Comparison of ENCODE assay signal across 18 cellular contexts in genomic region chr5:172746725-172747124, GRCh38. TPM values are rescaled to one million over a fixed set of nuclear protein-coding genes. Genes with fewer than 3 reads are reported as not detected.
DNase-seq lines count a peak whose midpoint lies in the region; ATAC-seq and TF ChIP-seq lines count a peak whose summit lies in the region.
"Had no signal": no experiment of that assay in that cellular context is flagged by ENCODE, and none has a peak within 500 bp of the region (broad histone marks: within the 10 kb centered on the region; RNA-seq: fewer than 3 reads in every experiment).

No MANE protein-coding gene starts in this region.

- ATAC-seq in left ventricle myocardium superior (peak; percentile 10), thoracic aorta (ENCODE audit: insufficient number of reproducible peaks, low FRiP score, low read depth) (no peak)
- ATAC-seq: CD8-positive, alpha-beta T cell; PC-3 had no signal

- H3K4me1 ChIP-seq in esophagus squamous epithelium (peaks cover 21 to 71% (median 28%) of the 10 kb centered on the region in 3 donors), muscle layer of duodenum (ENCODE audit: control insufficient read depth in 1 of 2, insufficient read depth in 2 of 2, low read length in 2 of 2) (peaks cover 0 to 20% of the 10 kb centered on the region in 2 donors), thoracic aorta (ENCODE audit: control insufficient read depth in 1 of 2, low read depth in 2 of 2) (peaks cover 23 to 71% of the 10 kb centered on the region in 2 donors)

- TF ChIP-seq CTCF in esophagus squamous epithelium (IDR thresholded peaks at IDR 0.05), result no peak
- TF ChIP-seq CTCF in thoracic aorta (IDR thresholded peaks at IDR 0.05), result no peak

- H3K27ac ChIP-seq in esophagus squamous epithelium, result peak overlapping the region in 3 of 4 donors; percentile 61 to 83 (median 79)
- H3K27ac ChIP-seq in muscle layer of duodenum (ENCODE audit: low read length), result peak overlapping the region; percentile 75
- peak overlapping the region; percentile 98 to 99 for H3K27ac ChIP-seq in thoracic aorta
- H3K27ac ChIP-seq: BLaER1 treated with 17β-estradiol and CSF1 and Interleukin-3, amounts not matched to agents 10 nM and 100 nM had no signal

- no peaks in the 10 kb centered on the region for H3K36me3 ChIP-seq in esophagus squamous epithelium
- H3K36me3 ChIP-seq in muscle layer of duodenum (ENCODE audit: control insufficient read depth in 1 of 2, insufficient read depth in 2 of 2, low read length in 2 of 2), result no peaks in the 10 kb centered on the region
- no peaks in the 10 kb centered on the region for H3K36me3 ChIP-seq in thoracic aorta
- H3K36me3 ChIP-seq: BLaER1 treated with 17β-estradiol and CSF1 and Interleukin-3, amounts not matched to agents 10 nM and 100 nM had no signal

- H3K4me3 ChIP-seq in esophagus squamous epithelium (no peak overlapping the region), muscle layer of duodenum (ENCODE audit: low read depth in 1 of 2, low read length in 2 of 2) (no peak overlapping the region), thoracic aorta (no peak overlapping the region)
- H3K4me3 ChIP-seq: BLaER1 treated with 17β-estradiol and CSF1 and Interleukin-3, amounts not matched to agents 10 nM and 100 nM had no signal

- no peaks in the 10 kb centered on the region for H3K9me3 ChIP-seq in esophagus squamous epithelium
- H3K9me3 ChIP-seq in muscle layer of duodenum (ENCODE audit: control insufficient read depth in 1 of 2, low read length in 2 of 2), result peaks cover 0 to 4% of the 10 kb centered on the region in 2 donors
- H3K9me3 ChIP-seq in thoracic aorta, result no peaks in the 10 kb centered on the region

- TF ChIP-seq POLR2A in esophagus squamous epithelium (IDR thresholded peaks at IDR 0.05), result no peak

- DNase-seq in esophagus squamous epithelium (lab: John Stamatoyannopoulos, UW) (no peak), left ventricle myocardium superior (no peak), thoracic aorta (ENCODE audit: low spot score) (no peak), DMS114 treated with DMSO at 0.1 percent for 48 hours (lab: John Stamatoyannopoulos, UW; ENCODE audit: unreplicated experiment) (no peak), G401 (ENCODE audit: low spot score) (no peak), NCI-H2081 (lab: John Stamatoyannopoulos, UW) (no peak)
- DNase-seq: Calu3; CD8-positive, alpha-beta T cell; DMS79 treated with DMSO at 0.1 percent for 48 hours; KG1; MV-4-11; NCI-H187; NCI-H345; NCI-H524 treated with DMSO at 0.1 percent for 48 hours; PC-3; RPMI8226 had no signal

- in situ Hi-C loops in G401 (cut with HindIII; ENCODE audit: low sequenced_read_pairs), result no loop called here

- H3K27me3 ChIP-seq in esophagus squamous epithelium (no peaks in the 10 kb centered on the region), muscle layer of duodenum (ENCODE audit: low read depth, low read length) (no peaks in the 10 kb centered on the region), thoracic aorta (replicated peaks; ENCODE audit: insufficient read depth) (no peaks in the 10 kb centered on the region)
- H3K27me3 ChIP-seq: BLaER1 treated with 17β-estradiol and CSF1 and Interleukin-3, amounts not matched to agents 10 nM and 100 nM had no signal

- 83 to 84% methylated on average over 2 to 3 of the region's 3 CpGs for WGBS in esophagus squamous epithelium, 2 donors

- intact Hi-C loops in esophagus squamous epithelium (cut with DNase I) (no loop called here), left ventricle myocardium superior (cut with micrococcal nuclease) (no loop called here)

RNA-seq across cellular contexts. Expression of gene DUSP1, which starts 24.3 kb away (rescaled TPM):
- 100 to 1,000 TPM; 222 to 415 (median 252) TPM for total RNA-seq in esophagus squamous epithelium
- total RNA-seq in left ventricle myocardium superior, result 98.9 TPM
- 1,000 to 10,000 TPM in 1 of 2 donors, 100 to 1,000 TPM in 1; 813 to 3,699 TPM for total RNA-seq in thoracic aorta
- 36.6 and 39.1 TPM in 2 replicates for total RNA-seq in G401 (2014; rRNA removed; shearing (Covaris generic))
